ENCODE assay signal across 8 cellular contexts in genomic region chr11:110294509-110294908, GRCh38. TPM values are rescaled to one million over a fixed set of nuclear protein-coding genes. Genes with fewer than 3 reads are reported as not detected.
DNase-seq lines count a peak whose midpoint lies in the region; ATAC-seq and TF ChIP-seq lines count a peak whose summit lies in the region.

No MANE protein-coding gene starts in this region.

- peaks cover 0 to 7% (median 0%) of the 10 kb centered on the region in 3 donors for H3K36me3 Mint-ChIP-seq in CD8-positive, alpha-beta memory T cell
- H3K36me3 Mint-ChIP-seq in neural progenitor cell: peaks cover 14% of the 10 kb centered on the region

- H3K4me1 Mint-ChIP-seq in CD8-positive, alpha-beta memory T cell: peaks cover 32 to 58% (median 50%) of the 10 kb centered on the region in 3 donors
- H3K4me1 Mint-ChIP-seq in neural progenitor cell: peaks cover 34% of the 10 kb centered on the region

- H3K9ac ChIP-seq in neural progenitor cell: no peak overlapping the region

- ATAC-seq in GM19463 (IDR thresholded peaks at IDR 0.05; ENCODE audit: unreplicated experiment) (no peak), aorta (ENCODE audit: low FRiP score) (no peak)

- no peak overlapping the region for H3K4me3 ChIP-seq in CD8-positive, alpha-beta memory T cell (ENCODE audit: low read length)
- peak overlapping the region; percentile 100 for H3K4me3 ChIP-seq in neural progenitor cell
- no peak overlapping the region for H3K4me3 ChIP-seq in aorta (ENCODE audit: low read length in 2 of 2)

- peak overlapping the region; percentile 80 for H3K4me2 ChIP-seq in neural progenitor cell

- peak overlapping the region in 6 of 7 donors; percentile 58 to 94 (median 90) for H3K4me3 Mint-ChIP-seq in CD8-positive, alpha-beta memory T cell
- peak overlapping the region; percentile 95 for H3K4me3 Mint-ChIP-seq in neural progenitor cell

- no peak for TF ChIP-seq CTCF in neural progenitor cell (IDR thresholded peaks at IDR 0.05)

- H3K27ac Mint-ChIP-seq in CD8-positive, alpha-beta memory T cell: peak overlapping the region in 1 of 8 donors; percentile 66
- peak overlapping the region; percentile 24 for H3K27ac Mint-ChIP-seq in neural progenitor cell

- peaks cover 8% of the 10 kb centered on the region for H3K4me1 ChIP-seq in CD8-positive, alpha-beta memory T cell (ENCODE audit: insufficient read depth, low read length)
- H3K4me1 ChIP-seq in neural progenitor cell (peaks cover 29% of the 10 kb centered on the region), aorta (ENCODE audit: control insufficient read depth in 1 of 2, insufficient read depth in 2 of 2, low read length in 2 of 2) (no peaks in the 10 kb centered on the region)

- H3K9me3 ChIP-seq in CD8-positive, alpha-beta memory T cell (ENCODE audit: low read length): no peaks in the 10 kb centered on the region
- H3K9me3 ChIP-seq in neural progenitor cell (ENCODE audit: low read depth) (no peaks in the 10 kb centered on the region), aorta (ENCODE audit: control insufficient read depth, low read length) (no peaks in the 10 kb centered on the region)

- H3K27me3 ChIP-seq in CD8-positive, alpha-beta memory T cell (ENCODE audit: insufficient read depth, low read length, poor library complexity, severe bottlenecking): no peaks in the 10 kb centered on the region
- no peaks in the 10 kb centered on the region for H3K27me3 ChIP-seq in neural progenitor cell
- no peaks in the 10 kb centered on the region for H3K27me3 ChIP-seq in aorta (ENCODE audit: control insufficient read depth in 1 of 2, insufficient read depth in 2 of 2, low read length in 1 of 2)

- no peak for DNase-seq in CD8-positive, alpha-beta memory T cell
- DNase-seq in NCI-H69 (lab: John Stamatoyannopoulos, UW) (peak; percentile 73), dermis blood vessel endothelial cell (peak; percentile 19), neural progenitor cell (ENCODE audit: low spot score) (peak; percentile 26), aorta (no peak), hepatic stellate cell (ENCODE audit: low spot score) (no peak), amygdala (lab: John Stamatoyannopoulos, UW) (no peak)

- peaks cover 15% of the 10 kb centered on the region for H3F3A ChIP-seq in neural progenitor cell (ENCODE audit: low read depth)

- H3K27ac ChIP-seq in CD8-positive, alpha-beta memory T cell (ENCODE audit: low read depth, low read length): no peak overlapping the region
- no peak overlapping the region for H3K27ac ChIP-seq in neural progenitor cell
- no peak overlapping the region for H3K27ac ChIP-seq in aorta (ENCODE audit: low read depth in 1 of 2, low read length in 2 of 2)

- peaks cover 63% of the 10 kb centered on the region for H4K20me1 ChIP-seq in neural progenitor cell (ENCODE audit: low read depth)

- H3K36me3 ChIP-seq in CD8-positive, alpha-beta memory T cell (ENCODE audit: insufficient read depth, low read length): no peaks in the 10 kb centered on the region
- H3K36me3 ChIP-seq in neural progenitor cell: no peaks in the 10 kb centered on the region
- H3K36me3 ChIP-seq in aorta (ENCODE audit: control insufficient read depth in 1 of 2, insufficient read depth in 2 of 2, low read length in 1 of 2): no peaks in the 10 kb centered on the region

- H3K79me2 ChIP-seq in neural progenitor cell (ENCODE audit: low read depth): peaks cover 66% of the 10 kb centered on the region

- H3K9me3 Mint-ChIP-seq in CD8-positive, alpha-beta memory T cell: no peaks in the 10 kb centered on the region
- H3K9me3 Mint-ChIP-seq in neural progenitor cell: no peaks in the 10 kb centered on the region

- no peak overlapping the region for H2AFZ ChIP-seq in neural progenitor cell (replicated peaks)

- POLR2A ChIA-PET in CD8-positive, alpha-beta memory T cell (lab: Charles Lee): interaction anchor here (0.6 kb wide), 1 partner anchor 1440 kb away, joined by 3 read pairs; no protein-coding TSS in a partner anchor

- intact Hi-C loops in aorta (cut with DNase I): loop anchor here in 1 of 2 donors (10.0 kb wide), 2 partner anchors 80 to 130 kb away; partner anchors contain the start of gene FDX1

- CTCF ChIA-PET in CD8-positive, alpha-beta memory T cell (lab: Charles Lee): no interaction called here

- 60 to 63% methylated on average over 6 of the region's 6 CpGs for WGBS in aorta, 2 donors

- no peaks in the 10 kb centered on the region for H3K27me3 Mint-ChIP-seq in CD8-positive, alpha-beta memory T cell
- H3K27me3 Mint-ChIP-seq in neural progenitor cell (ENCODE audit: insufficient read depth, low read depth): peaks cover 4% of the 10 kb centered on the region

RNA-seq across cellular contexts. Expression of gene RDX, which starts 1.9 kb away (rescaled TPM):
- 10 to 100 TPM; 58.5 to 63.6 TPM for total RNA-seq in CD8-positive, alpha-beta memory T cell
- polyA plus RNA-seq in CD8-positive, alpha-beta memory T cell: 17.2 TPM
- total RNA-seq in dermis blood vessel endothelial cell (166 and 217 TPM in 2 replicates), neural progenitor cell (ENCODE audit: low replicate concordance) (70.7 and 199 TPM in 2 replicates), aorta (100 to 1,000 TPM; 110 to 144 TPM)
- polyA plus RNA-seq in aorta: 10 to 100 TPM; 22.6 to 32.7 TPM

Comparison
In these comparisons a context has a peak if more than half of its experiments do, and no peak if none do; other contexts are left out.
1. DNase-seq: peak in NCI-H69 (single experiment), dermis blood vessel endothelial cell (single experiment) and neural progenitor cell (single experiment); none in CD8-positive, alpha-beta memory T cell (0 of 5), aorta (0 of 2), hepatic stellate cell (single experiment) and amygdala (0 of 56).